ENCODE assay signal across 21 cellular contexts in genomic region chr10:64275774-64276173, GRCh38.
DNase-seq lines count a peak whose midpoint lies in the region; ATAC-seq and TF ChIP-seq lines count a peak whose summit lies in the region.
"Had no signal": no experiment of that assay in that cellular context is flagged by ENCODE, and none has a peak within 500 bp of the region (broad histone marks: within the 10 kb centered on the region; RNA-seq: fewer than 3 reads in every experiment).

No MANE protein-coding gene starts in this region.

- H2BK12ac ChIP-seq in trophoblast cell (ENCODE audit: low read length): no peak overlapping the region

- H2AK5ac ChIP-seq in trophoblast cell (ENCODE audit: low read length): no peak overlapping the region

- H3K9me3 ChIP-seq in prostate gland (no peaks in the 10 kb centered on the region), trophoblast cell (ENCODE audit: insufficient read depth, low read depth, low read length) (no peaks in the 10 kb centered on the region)
- H3K9me3 ChIP-seq: esophagus muscularis mucosa, vagina had no signal

- DNase-seq in NOMO-1 (lab: John Stamatoyannopoulos, UW; ENCODE audit: unreplicated experiment in 2 of 2): no peak
- DNase-seq in prostate gland (ENCODE audit: low spot score): no peak
- DNase-seq in trophoblast cell: no peak
- DNase-seq: activated naive CD4-positive, alpha-beta T cell treated with Interleukin-2 at 50 U/mL for 16 hours; anterior cingulate cortex; DMS 273 treated with DMSO at 0.1 percent for 48 hours; effector memory CD4-positive, alpha-beta T cell; IMR-90; naive B cell; NCI-H1436 treated with DMSO at 0.1 percent for 48 hours; NCI-H748 treated with DMSO at 0.1 percent for 48 hours; right cardiac atrium; SIG-M5; WERI-Rb-1 had no signal

- no peak overlapping the region for H4K12ac ChIP-seq in trophoblast cell (ENCODE audit: low read depth, low read length)

- no peaks in the 10 kb centered on the region for H3K79me2 ChIP-seq in trophoblast cell (ENCODE audit: control insufficient read depth, insufficient read depth, low read length, poor library complexity)

- intact Hi-C loops in prostate gland (cut with DNase I): no loop called here

- 86% methylated on average over 2 of the region's 2 CpGs for WGBS in prostate gland
- no CpG with 5 or more reads among the region's 2 CpGs for WGBS in trophoblast cell (ENCODE audit: extremely low coverage, insufficient coverage, insufficient read length)

- no peaks in the 10 kb centered on the region for H3K36me3 ChIP-seq in prostate gland
- no peaks in the 10 kb centered on the region for H3K36me3 ChIP-seq in trophoblast cell (ENCODE audit: control insufficient read depth in 1 of 2, insufficient read depth in 2 of 2, low read length in 2 of 2)
- H3K36me3 ChIP-seq: esophagus muscularis mucosa, vagina, WERI-Rb-1 had no signal

- H3K4me1 ChIP-seq in prostate gland (replicated peaks) (no peaks in the 10 kb centered on the region), trophoblast cell (ENCODE audit: control insufficient read depth in 1 of 2, insufficient read depth in 2 of 2, low read length in 2 of 2) (no peaks in the 10 kb centered on the region)
- H3K4me1 ChIP-seq: esophagus muscularis mucosa, vagina had no signal

- ATAC-seq in GM18508 (IDR thresholded peaks at IDR 0.05; ENCODE audit: insufficient read depth, unreplicated experiment) (peak; percentile 54), GM19468 (IDR thresholded peaks at IDR 0.05; ENCODE audit: extremely low read depth, unreplicated experiment) (peak; percentile 48), HG02852 (IDR thresholded peaks at IDR 0.05; ENCODE audit: unreplicated experiment) (peak; percentile 90), HG03558 (IDR thresholded peaks at IDR 0.05; ENCODE audit: extremely low read depth, unreplicated experiment) (peak; percentile 44), HG03196 (IDR thresholded peaks at IDR 0.05; ENCODE audit: unreplicated experiment) (no peak)
- ATAC-seq: right cardiac atrium had no signal

- H3K27ac ChIP-seq in prostate gland (no peak overlapping the region), trophoblast cell (ENCODE audit: low read depth, low read length) (no peak overlapping the region)
- H3K27ac ChIP-seq: esophagus muscularis mucosa, vagina, WERI-Rb-1 had no signal

- H3K4me3 ChIP-seq in prostate gland: no peak overlapping the region
- no peak overlapping the region for H3K4me3 ChIP-seq in trophoblast cell (ENCODE audit: low read depth, low read length)
- H3K4me3 ChIP-seq: esophagus muscularis mucosa, vagina had no signal

- H3K23ac ChIP-seq in trophoblast cell (ENCODE audit: low read length): no peak overlapping the region

- H3K14ac ChIP-seq in trophoblast cell (ENCODE audit: low read length): no peak overlapping the region

- H3K79me1 ChIP-seq in trophoblast cell (ENCODE audit: low read length): no peaks in the 10 kb centered on the region

- no peak for TF ChIP-seq CTCF in prostate gland (IDR thresholded peaks at IDR 0.05)

- no peak overlapping the region for H3K18ac ChIP-seq in trophoblast cell (ENCODE audit: low read length)

- H4K8ac ChIP-seq in trophoblast cell (ENCODE audit: low read depth, low read length): no peak overlapping the region

- H2AFZ ChIP-seq in trophoblast cell (ENCODE audit: insufficient read depth, low read length, poor library complexity): no peak overlapping the region

- H2BK5ac ChIP-seq in trophoblast cell (ENCODE audit: low read depth, low read length, poor library complexity): no peak overlapping the region

- no peak overlapping the region for H3K4ac ChIP-seq in trophoblast cell (ENCODE audit: low read depth, low read length)

- no peak overlapping the region for H3K9ac ChIP-seq in trophoblast cell (ENCODE audit: low read length)

- H4K91ac ChIP-seq in trophoblast cell (ENCODE audit: low read depth, low read length): no peak overlapping the region

- TF ChIP-seq POLR2A in prostate gland (IDR thresholded peaks at IDR 0.05): no peak

- no peak overlapping the region for H3K4me2 ChIP-seq in trophoblast cell (ENCODE audit: low read length)

- no peak overlapping the region for H2BK120ac ChIP-seq in trophoblast cell (ENCODE audit: insufficient read depth, low read length, poor library complexity)

- no peaks in the 10 kb centered on the region for H3K27me3 ChIP-seq in prostate gland (replicated peaks; ENCODE audit: insufficient read depth)
- H3K27me3 ChIP-seq in trophoblast cell (ENCODE audit: insufficient read depth, low read length): no peaks in the 10 kb centered on the region
- H3K27me3 ChIP-seq: esophagus muscularis mucosa, vagina had no signal
